12 cellular contexts compared by ENCODE assay signal in genomic region chr17:50130778-50131317, GRCh38. TPM values are rescaled to one million over a fixed set of nuclear protein-coding genes. Genes with fewer than 3 reads are reported as not detected.
DNase-seq lines count a peak whose midpoint lies in the region; ATAC-seq and TF ChIP-seq lines count a peak whose summit lies in the region.
"Had no signal": no experiment of that assay in that cellular context is flagged by ENCODE, and none has a peak within 500 bp of the region (broad histone marks: within the 10 kb centered on the region; RNA-seq: fewer than 3 reads in every experiment).

No MANE protein-coding gene starts in this region.

- no peak overlapping the region for H3K4me2 ChIP-seq in PC-9

- H3F3A ChIP-seq in PC-9 (ENCODE audit: insufficient read depth, low read depth): peaks cover 20% of the 10 kb centered on the region; the same call in 1 of the 2 replicates

- H3K36me3 Mint-ChIP-seq in T-helper 1 cell treated with Interleukin-12 subunit alpha and Interleukin-12 subunit beta and Interleukin-4 antibody, amounts not matched to agents 30 μg/mL and 1 μg/mL, for 36 hours (ENCODE audit: low read depth): peaks cover 25% of the 10 kb centered on the region
- peaks cover 2% of the 10 kb centered on the region for H3K36me3 Mint-ChIP-seq in endodermal cell (ENCODE audit: low read depth)

- no peaks in the 10 kb centered on the region for H3K9me2 ChIP-seq in PC-9 (ENCODE audit: insufficient read depth)

- 49 to 53% methylated on average over 4 to 10 of the region's 10 CpGs for WGBS in endodermal cell (ENCODE audit: insufficient coverage in 1 of 2, insufficient read length in 1 of 2), 2 experiments

- no peak overlapping the region for H3K27ac ChIP-seq in endodermal cell (ENCODE audit: low read depth, low read length)
- H3K27ac ChIP-seq in upper lobe of right lung: no peak overlapping the region
- no peak overlapping the region for H3K27ac ChIP-seq in PC-9
- H3K27ac ChIP-seq: BLaER1 had no signal

- H3K79me2 ChIP-seq in PC-9 (ENCODE audit: low read depth): no peaks in the 10 kb centered on the region

- no peaks in the 10 kb centered on the region for H3K9me3 ChIP-seq in endodermal cell (ENCODE audit: control insufficient read depth, low read length)
- H3K9me3 ChIP-seq in upper lobe of right lung: no peaks in the 10 kb centered on the region
- no peaks in the 10 kb centered on the region for H3K9me3 ChIP-seq in PC-9 (ENCODE audit: insufficient read depth, low read depth)
- H3K9me3 ChIP-seq: sigmoid colon had no signal

- CTCF ChIA-PET in PC-9 (lab: Charles Lee): interaction anchor here (0.6 to 0.7 kb wide), 4 partner anchors 24 to 990 kb away, joined by 3 to 25 read pairs (median 3); no protein-coding TSS in a partner anchor

- no TSS peak for BruUV-seq in PC-9 (replicated peaks; lab: Mats Ljungman, UMichigan)

- no peak overlapping the region for H2AFZ ChIP-seq in PC-9

- H3K4me1 ChIP-seq in endodermal cell (ENCODE audit: control insufficient read depth, insufficient read depth, low read length) (no peaks in the 10 kb centered on the region), upper lobe of right lung (peaks cover 18% of the 10 kb centered on the region), PC-9 (replicated peaks; ENCODE audit: insufficient read depth) (peaks cover 9% of the 10 kb centered on the region; the same call in 1 of the 2 replicates)

- no peaks in the 10 kb centered on the region for H3K9me3 Mint-ChIP-seq in T-helper 1 cell treated with Interleukin-12 subunit alpha and Interleukin-12 subunit beta and Interleukin-4 antibody, amounts not matched to agents 30 μg/mL and 1 μg/mL, for 36 hours
- H3K9me3 Mint-ChIP-seq in endodermal cell: no peaks in the 10 kb centered on the region

- peaks cover 12% of the 10 kb centered on the region for H3K36me3 ChIP-seq in endodermal cell (ENCODE audit: control insufficient read depth, insufficient read depth, low read length)
- peaks cover 15% of the 10 kb centered on the region for H3K36me3 ChIP-seq in upper lobe of right lung
- no peaks in the 10 kb centered on the region for H3K36me3 ChIP-seq in PC-9 (ENCODE audit: low read depth)

- ATAC-seq in upper lobe of right lung: no peak

- H4K20me1 ChIP-seq in PC-9 (ENCODE audit: insufficient read depth): no peaks in the 10 kb centered on the region

- intact Hi-C loops in upper lobe of right lung (cut with DNase I): no loop called here
- intact Hi-C loops in PC-9 (cut with micrococcal nuclease; ENCODE audit: unreplicated experiment): no loop called here

- peak overlapping the region; percentile 65 for H3K4me3 Mint-ChIP-seq in T-helper 1 cell treated with Interleukin-12 subunit alpha and Interleukin-12 subunit beta and Interleukin-4 antibody, amounts not matched to agents 30 μg/mL and 1 μg/mL, for 36 hours
- H3K4me3 Mint-ChIP-seq in endodermal cell: peak overlapping the region; percentile 70

- H3K27me3 Mint-ChIP-seq in T-helper 1 cell treated with Interleukin-12 subunit alpha and Interleukin-12 subunit beta and Interleukin-4 antibody, amounts not matched to agents 30 μg/mL and 1 μg/mL, for 36 hours (ENCODE audit: low read depth): peaks cover 29% of the 10 kb centered on the region
- H3K27me3 Mint-ChIP-seq in endodermal cell (ENCODE audit: insufficient read depth): peaks cover 32% of the 10 kb centered on the region

- no peak overlapping the region for H3K9ac ChIP-seq in endodermal cell (ENCODE audit: extremely low read depth, low read length, poor library complexity, severe bottlenecking)

- peaks cover 34% of the 10 kb centered on the region for H3K4me1 Mint-ChIP-seq in T-helper 1 cell treated with Interleukin-12 subunit alpha and Interleukin-12 subunit beta and Interleukin-4 antibody, amounts not matched to agents 30 μg/mL and 1 μg/mL, for 36 hours (ENCODE audit: low read depth)
- peaks cover 25% of the 10 kb centered on the region for H3K4me1 Mint-ChIP-seq in endodermal cell

- POLR2A ChIA-PET in PC-9 (lab: Charles Lee; ENCODE audit: unreplicated experiment): no interaction called here

- H3K27me3 ChIP-seq in endodermal cell (ENCODE audit: control insufficient read depth, insufficient read depth, low read length, poor library complexity, severe bottlenecking) (no peaks in the 10 kb centered on the region), upper lobe of right lung (peaks cover 5% of the 10 kb centered on the region), PC-9 (ENCODE audit: insufficient read depth, low read depth) (peaks cover 28% of the 10 kb centered on the region)

- no peak for DNase-seq in T-helper 1 cell
- DNase-seq in NCI-H774 (lab: John Stamatoyannopoulos, UW): peak; percentile 24
- DNase-seq in endodermal cell: peak; percentile 85
- peak; percentile 47 for DNase-seq in retina
- no peak for DNase-seq in upper lobe of right lung
- DNase-seq in glomerular visceral epithelial cell (ENCODE audit: extremely low spot score): no peak
- DNase-seq in PC-9: no peak
- DNase-seq: sigmoid colon had no signal

- H3K4me3 ChIP-seq in endodermal cell (ENCODE audit: low read length) (no peak overlapping the region), upper lobe of right lung (no peak overlapping the region), PC-9 (no peak overlapping the region)

- H3K27ac Mint-ChIP-seq in T-helper 1 cell treated with Interleukin-12 subunit alpha and Interleukin-12 subunit beta and Interleukin-4 antibody, amounts not matched to agents 30 μg/mL and 1 μg/mL, for 36 hours: peak overlapping the region; percentile 57
- no peak overlapping the region for H3K27ac Mint-ChIP-seq in endodermal cell

- TF ChIP-seq CTCF in endodermal cell (conservative IDR thresholded peaks at IDR 0.05): no peak
- TF ChIP-seq CTCF in upper lobe of right lung (IDR thresholded peaks at IDR 0.05): no peak
- TF ChIP-seq CTCF in PC-9 (conservative IDR thresholded peaks at IDR 0.05): no peak

RNA-seq across cellular contexts. Expression of gene SAMD14, which starts 0.9 kb away (rescaled TPM):
- total RNA-seq in endodermal cell (10 to 100 TPM in 1 of 2 donors, 1 to 10 TPM in 1; 9.5 to 23.2 TPM), upper lobe of right lung (21.5 TPM), PC-9 (2021) (0.17 and 0.73 TPM in 2 replicates)
- polyA plus RNA-seq in endodermal cell (2013, experiment 1 of 2): 28.9 TPM
- 28.6 TPM for polyA plus RNA-seq in endodermal cell (2013, experiment 2 of 2)
- total RNA-seq: HT1080 had no signal

RNA-seq across cellular contexts. Expression of gene PPP1R9B, which starts 19.6 kb away (rescaled TPM):
- 10 to 100 TPM; 24.1 to 34.6 TPM for total RNA-seq in endodermal cell
- 27.5 TPM for polyA plus RNA-seq in endodermal cell (2013, experiment 1 of 2)
- 28.4 TPM for polyA plus RNA-seq in endodermal cell (2013, experiment 2 of 2)
- total RNA-seq in upper lobe of right lung: 103 TPM
- total RNA-seq in PC-9 (2021): 34.0 and 35.8 TPM in 2 replicates

RNA-seq across cellular contexts. Expression of gene SGCA, which starts 35.0 kb away (rescaled TPM):
- total RNA-seq in endodermal cell (1 to 10 TPM in 1 of 2 donors, under 1 TPM in 1; 0.51 to 2.6 TPM), upper lobe of right lung (27.8 TPM), PC-9 (2021) (not detected in 2 replicates)
- 0.75 TPM for polyA plus RNA-seq in endodermal cell (2013, experiment 1 of 2)
- polyA plus RNA-seq in endodermal cell (2013, experiment 2 of 2): 0.46 TPM
- total RNA-seq: dermis blood vessel endothelial cell, HT1080 had no signal

RNA-seq across cellular contexts. Expression of gene PDK2, which starts 35.7 kb away (rescaled TPM):
- total RNA-seq in endodermal cell (10 to 100 TPM; 23.0 to 24.2 TPM), upper lobe of right lung (30.2 TPM), PC-9 (2021) (38.6 and 58.7 TPM in 2 replicates)
- polyA plus RNA-seq in endodermal cell (2013, experiment 1 of 2): 24.0 TPM
- 20.7 TPM for polyA plus RNA-seq in endodermal cell (2013, experiment 2 of 2)

Comparison
In these comparisons a context has a peak if more than half of its experiments do, and no peak if none do; other contexts are left out.
1. DNase-seq: peak in NCI-H774 (single experiment), endodermal cell (single experiment) and retina (single experiment); none in T-helper 1 cell (0 of 5), upper lobe of right lung (single experiment), glomerular visceral epithelial cell (single experiment) and PC-9 (0 of 2).